Comparison of ENCODE assay signal across 1 cellular context in the genomic region with DNA sequence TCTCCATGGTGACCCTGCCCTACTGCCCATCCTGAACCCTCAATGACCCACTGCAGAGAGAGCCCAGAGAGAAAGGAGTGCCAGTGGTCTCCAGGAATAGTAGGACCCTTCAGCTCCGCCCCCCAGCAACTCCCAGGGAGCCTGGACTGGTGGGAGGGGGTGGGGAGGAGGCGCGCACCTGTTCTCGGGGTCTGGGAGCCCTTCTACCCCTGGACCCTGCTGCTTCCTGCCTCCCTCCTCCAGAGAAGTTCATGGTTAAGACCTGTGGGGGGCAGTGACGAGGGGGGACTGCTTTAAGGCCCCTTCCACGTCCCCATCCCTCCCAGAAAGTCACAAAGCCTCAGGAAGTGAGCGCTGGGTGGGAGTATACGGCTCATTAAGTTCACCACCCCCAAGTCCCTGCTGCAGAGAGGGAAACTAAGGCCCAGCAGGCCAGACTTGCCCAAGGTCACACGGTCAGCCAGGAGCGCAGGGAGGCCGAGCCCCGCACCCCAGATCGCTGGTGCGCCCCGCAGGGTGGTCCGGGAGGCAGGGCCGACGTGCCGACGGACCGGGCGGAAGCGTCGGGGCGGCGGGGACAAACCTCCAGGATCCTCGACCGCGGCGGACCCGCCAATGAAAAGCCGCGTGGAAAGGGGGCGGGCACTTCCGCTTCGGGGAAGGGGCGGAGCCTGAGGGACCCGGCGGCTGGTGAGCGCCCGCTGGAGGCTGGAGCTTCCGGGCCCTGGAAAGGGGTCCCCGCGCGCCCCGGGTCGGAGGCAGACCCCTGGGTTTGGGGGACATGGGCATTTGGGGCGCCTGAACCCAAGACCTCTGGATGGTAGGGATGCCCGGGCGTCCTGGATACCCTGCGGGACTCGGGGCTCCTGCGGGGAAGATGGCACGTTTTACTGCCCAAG.
TF ChIP-seq lines count a peak whose summit lies in the region.

A gene with protein sequence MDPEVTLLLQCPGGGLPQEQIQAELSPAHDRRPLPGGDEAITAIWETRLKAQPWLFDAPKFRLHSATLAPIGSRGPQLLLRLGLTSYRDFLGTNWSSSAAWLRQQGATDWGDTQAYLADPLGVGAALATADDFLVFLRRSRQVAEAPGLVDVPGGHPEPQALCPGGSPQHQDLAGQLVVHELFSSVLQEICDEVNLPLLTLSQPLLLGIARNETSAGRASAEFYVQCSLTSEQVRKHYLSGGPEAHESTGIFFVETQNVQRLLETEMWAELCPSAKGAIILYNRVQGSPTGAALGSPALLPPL (plus strand): TSS at position 667 of the 899 bp plus-strand sequence. CDS start 379 bp downstream, outside the sequence.
A gene with protein sequence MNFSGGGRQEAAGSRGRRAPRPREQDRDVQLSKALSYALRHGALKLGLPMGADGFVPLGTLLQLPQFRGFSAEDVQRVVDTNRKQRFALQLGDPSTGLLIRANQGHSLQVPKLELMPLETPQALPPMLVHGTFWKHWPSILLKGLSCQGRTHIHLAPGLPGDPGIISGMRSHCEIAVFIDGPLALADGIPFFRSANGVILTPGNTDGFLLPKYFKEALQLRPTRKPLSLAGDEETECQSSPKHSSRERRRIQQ (minus strand): TSS at position 579 of the 899 bp plus-strand sequence. CDS start 326 bp downstream, at position 253.

TF ChIP-seq in Ishikawa, 13 proteins besides CTCF, POLR2A, EP300 and RAD21 (continued from another document):
- peak; percentile 77 for TF ChIP-seq TAF1 (IDR thresholded peaks at IDR 0.05; ENCODE audit: low read depth)
- peak; percentile 5; the same call in 1 of the 2 replicates for TF ChIP-seq TEAD4 (IDR thresholded peaks at IDR 0.05)
- no peak for TF ChIP-seq EGR1 (IDR thresholded peaks at IDR 0.05)
- TF ChIP-seq, protein P1, sequence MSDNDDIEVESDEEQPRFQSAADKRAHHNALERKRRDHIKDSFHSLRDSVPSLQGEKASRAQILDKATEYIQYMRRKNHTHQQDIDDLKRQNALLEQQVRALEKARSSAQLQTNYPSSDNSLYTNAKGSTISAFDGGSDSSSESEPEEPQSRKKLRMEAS (IDR thresholded peaks at IDR 0.05): peak; percentile 51; the same call in 1 of the 2 replicates
- TF ChIP-seq, protein P2, sequence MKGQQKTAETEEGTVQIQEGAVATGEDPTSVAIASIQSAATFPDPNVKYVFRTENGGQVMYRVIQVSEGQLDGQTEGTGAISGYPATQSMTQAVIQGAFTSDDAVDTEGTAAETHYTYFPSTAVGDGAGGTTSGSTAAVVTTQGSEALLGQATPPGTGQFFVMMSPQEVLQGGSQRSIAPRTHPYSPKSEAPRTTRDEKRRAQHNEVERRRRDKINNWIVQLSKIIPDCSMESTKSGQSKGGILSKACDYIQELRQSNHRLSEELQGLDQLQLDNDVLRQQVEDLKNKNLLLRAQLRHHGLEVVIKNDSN (IDR thresholded peaks at IDR 0.05): 0 out of 2 replicates have a peak, but pooled peaks have one; percentile 17
